ENCODE assay signal across 1 cellular context in the genomic region with DNA sequence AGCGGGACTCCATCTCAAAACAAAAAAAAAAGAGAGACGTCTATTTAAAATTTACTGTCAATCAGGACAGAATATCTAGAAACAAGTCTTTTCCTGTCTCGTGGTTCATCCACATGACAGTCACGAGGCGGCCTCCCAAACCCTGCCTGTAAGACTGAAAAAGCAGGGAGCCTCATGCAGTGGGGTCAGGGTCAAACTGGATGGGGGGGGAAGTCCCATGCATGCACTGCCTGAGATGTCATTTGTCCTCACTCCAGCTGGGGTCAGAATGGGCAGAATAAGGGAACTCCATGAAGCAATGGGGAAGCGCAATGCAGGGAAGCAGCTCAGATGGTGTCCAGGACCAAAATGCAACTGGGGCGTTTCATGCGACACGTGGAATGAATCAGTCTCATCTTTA.
A peak's percentile ranks its signal among the peaks of the same experiment; 100 is the strongest.
TF ChIP-seq lines count a peak whose summit lies in the region.

No MANE protein-coding gene starts in this region.

TF ChIP-seq in K562, 482 proteins besides CTCF, POLR2A, EP300 and RAD21 (continued from another document):
- TF ChIP-seq, protein P1, sequence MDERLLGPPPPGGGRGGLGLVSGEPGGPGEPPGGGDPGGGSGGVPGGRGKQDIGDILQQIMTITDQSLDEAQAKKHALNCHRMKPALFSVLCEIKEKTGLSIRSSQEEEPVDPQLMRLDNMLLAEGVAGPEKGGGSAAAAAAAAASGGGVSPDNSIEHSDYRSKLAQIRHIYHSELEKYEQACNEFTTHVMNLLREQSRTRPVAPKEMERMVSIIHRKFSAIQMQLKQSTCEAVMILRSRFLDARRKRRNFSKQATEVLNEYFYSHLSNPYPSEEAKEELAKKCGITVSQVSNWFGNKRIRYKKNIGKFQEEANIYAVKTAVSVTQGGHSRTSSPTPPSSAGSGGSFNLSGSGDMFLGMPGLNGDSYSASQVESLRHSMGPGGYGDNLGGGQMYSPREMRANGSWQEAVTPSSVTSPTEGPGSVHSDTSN (CRISPR knock-in tag; IDR thresholded peaks at IDR 0.05; ENCODE audit: low read depth): no peak
- TF ChIP-seq, protein P1 (tag; conservative IDR thresholded peaks at IDR 0.05; ENCODE audit: low read depth): 0 out of 2 replicates have a peak, but pooled peaks have one; percentile 27
- TF ChIP-seq HDAC6 (IDR thresholded peaks at IDR 0.05; ENCODE audit: low read depth, low read length): 0 out of 2 replicates have a peak, but pooled peaks have one; percentile 10
- no peak for TF ChIP-seq ARHGAP35 (IDR thresholded peaks at IDR 0.05; ENCODE audit: partially characterized antibody)
- no peak for TF ChIP-seq HMG20A (CRISPR knock-in tag; conservative IDR thresholded peaks at IDR 0.05)
- TF ChIP-seq ZNF282 (CRISPR knock-in tag; IDR thresholded peaks at IDR 0.05): no peak
- TF ChIP-seq ZNF146 (CRISPR knock-in tag; IDR thresholded peaks at IDR 0.05; ENCODE audit: unreplicated experiment): no peak
- no peak for TF ChIP-seq E2F4 (CRISPR knock-in tag; IDR thresholded peaks at IDR 0.05; ENCODE audit: low read depth)
- TF ChIP-seq NR2C2 (CRISPR knock-in tag; IDR thresholded peaks at IDR 0.05): no peak
- TF ChIP-seq NR2C2 (tag; IDR thresholded peaks at IDR 0.05): peak; percentile 30; the same call in 1 of the 2 replicates
- TF ChIP-seq, protein P2, sequence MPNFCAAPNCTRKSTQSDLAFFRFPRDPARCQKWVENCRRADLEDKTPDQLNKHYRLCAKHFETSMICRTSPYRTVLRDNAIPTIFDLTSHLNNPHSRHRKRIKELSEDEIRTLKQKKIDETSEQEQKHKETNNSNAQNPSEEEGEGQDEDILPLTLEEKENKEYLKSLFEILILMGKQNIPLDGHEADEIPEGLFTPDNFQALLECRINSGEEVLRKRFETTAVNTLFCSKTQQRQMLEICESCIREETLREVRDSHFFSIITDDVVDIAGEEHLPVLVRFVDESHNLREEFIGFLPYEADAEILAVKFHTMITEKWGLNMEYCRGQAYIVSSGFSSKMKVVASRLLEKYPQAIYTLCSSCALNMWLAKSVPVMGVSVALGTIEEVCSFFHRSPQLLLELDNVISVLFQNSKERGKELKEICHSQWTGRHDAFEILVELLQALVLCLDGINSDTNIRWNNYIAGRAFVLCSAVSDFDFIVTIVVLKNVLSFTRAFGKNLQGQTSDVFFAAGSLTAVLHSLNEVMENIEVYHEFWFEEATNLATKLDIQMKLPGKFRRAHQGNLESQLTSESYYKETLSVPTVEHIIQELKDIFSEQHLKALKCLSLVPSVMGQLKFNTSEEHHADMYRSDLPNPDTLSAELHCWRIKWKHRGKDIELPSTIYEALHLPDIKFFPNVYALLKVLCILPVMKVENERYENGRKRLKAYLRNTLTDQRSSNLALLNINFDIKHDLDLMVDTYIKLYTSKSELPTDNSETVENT (CRISPR knock-in tag; IDR thresholded peaks at IDR 0.05): no peak
- TF ChIP-seq, protein P3, sequence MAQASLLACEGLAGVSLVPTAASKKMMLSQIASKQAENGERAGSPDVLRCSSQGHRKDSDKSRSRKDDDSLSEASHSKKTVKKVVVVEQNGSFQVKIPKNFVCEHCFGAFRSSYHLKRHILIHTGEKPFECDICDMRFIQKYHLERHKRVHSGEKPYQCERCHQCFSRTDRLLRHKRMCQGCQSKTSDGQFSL (CRISPR knock-in tag; IDR thresholded peaks at IDR 0.05): 0 out of 2 replicates have a peak, but pooled peaks have one; percentile 50
- TF ChIP-seq, protein P3 (tag; IDR thresholded peaks at IDR 0.05): 0 out of 4 replicates have a peak, but pooled peaks of 1 of the 2 experiments have one; percentile 44
- no peak for TF ChIP-seq SIX5 (IDR thresholded peaks at IDR 0.05; ENCODE audit: borderline replicate concordance in 1 of 2, insufficient read depth in 1 of 2, low read depth in 1 of 2, low read length in 2 of 2)
- no peak for TF ChIP-seq MAFG (tag; conservative IDR thresholded peaks at IDR 0.05)
